10 cellular contexts compared by ENCODE assay signal in the genomic region with DNA sequence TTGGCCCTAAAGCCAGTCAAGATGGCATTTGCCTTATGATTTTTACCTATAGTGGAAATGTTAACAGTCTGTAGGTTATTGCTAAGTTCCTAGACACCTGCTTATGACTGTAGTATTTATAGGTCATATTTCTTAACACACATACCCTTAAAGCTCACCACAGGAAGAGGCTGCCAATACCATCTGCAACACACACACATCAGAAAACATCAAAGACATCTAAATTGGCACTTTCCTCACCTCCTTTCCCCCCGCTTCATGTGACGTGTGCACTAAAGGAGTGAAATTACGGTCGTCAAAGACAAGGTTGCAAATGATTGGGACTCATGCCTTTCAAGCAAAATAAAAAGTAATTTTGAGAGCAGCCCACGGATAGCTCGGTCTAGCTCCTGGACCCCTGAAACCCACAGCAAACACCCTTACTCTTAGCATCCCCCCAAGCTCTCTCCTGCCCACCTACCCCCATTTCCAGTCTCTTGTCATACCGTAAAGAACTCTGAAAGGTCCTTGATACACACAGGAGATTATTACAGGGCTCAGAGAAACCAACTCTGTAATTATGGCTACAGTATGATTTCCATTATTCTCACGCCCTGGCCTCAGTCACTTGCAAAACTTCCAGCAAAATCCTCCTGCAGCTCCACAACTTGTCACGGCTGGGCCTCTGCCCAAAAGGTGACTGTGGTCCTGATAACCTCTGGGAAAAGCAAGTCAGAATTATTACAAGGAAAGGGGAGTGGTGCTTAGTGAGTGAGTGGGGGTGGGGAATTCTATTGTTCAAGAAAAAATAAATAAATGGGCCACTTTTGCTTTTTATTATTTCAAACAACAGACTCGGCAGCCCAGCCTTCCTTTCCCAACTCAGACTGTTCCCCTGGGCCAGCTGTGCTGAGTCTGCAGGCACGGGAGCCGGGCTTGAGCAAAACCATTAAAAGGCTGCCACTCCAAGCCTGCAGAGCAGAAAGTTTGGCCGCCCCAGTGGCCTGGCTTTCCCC.
DNase-seq lines count a peak whose midpoint lies in the region; ATAC-seq and TF ChIP-seq lines count a peak whose summit lies in the region.
"Had no signal": no experiment of that assay in that cellular context is flagged by ENCODE, and none has a peak within 500 bp of the region (broad histone marks: within the 10 kb centered on the region; RNA-seq: fewer than 3 reads in every experiment).

No MANE protein-coding gene starts in this region.

- WGBS in ovary, 3 donors, result 44 to 56% (median 51%) methylated on average over 13 of the region's 13 CpGs

- H3K9me3 ChIP-seq in ovary (no peaks in the 10 kb centered on the region), Peyer's patch (no peaks in the 10 kb centered on the region)

- ATAC-seq in GM23338 (peak; percentile 72), HG03378 (IDR thresholded peaks at IDR 0.05; ENCODE audit: unreplicated experiment) (no peak)
- ATAC-seq: stimulated activated naive B cell treated with anti-CD40 and anti-IgM and Interleukin-4, amounts not matched to agents 10 μg/mL and 1 μg/mL and 100 μg/mL, for 72 hours had no signal

- no peak for TF ChIP-seq CTCF in GM23338 (conservative IDR thresholded peaks at IDR 0.05; ENCODE audit: low read depth in 2 of 2)
- no peak for TF ChIP-seq CTCF in endothelial cell (IDR thresholded peaks at IDR 0.05; ENCODE audit: unreplicated experiment)
- no peak for TF ChIP-seq CTCF in ovary (IDR thresholded peaks at IDR 0.05)
- TF ChIP-seq CTCF in Peyer's patch (IDR thresholded peaks at IDR 0.05), result no peak

- H4K20me1 ChIP-seq in GM23338 (replicated peaks; ENCODE audit: insufficient read depth), result no peaks in the 10 kb centered on the region

- peak overlapping the region; percentile 47; the same call in 1 of the 2 replicates for H2AFZ ChIP-seq in GM23338

- H3K9me2 ChIP-seq in GM23338 (ENCODE audit: insufficient read depth), result no peaks in the 10 kb centered on the region

- H3K4me3 Mint-ChIP-seq in GM23338, result no peak overlapping the region
- H3K4me3 Mint-ChIP-seq in T-helper 2 cell treated with Interferon-gamma antibody and Interleukin-4, amounts not matched to agents 5 μg/mL and 100 μg/mL, for 36 hours, result no peak overlapping the region
- H3K4me3 Mint-ChIP-seq in endothelial cell (ENCODE audit: unreplicated experiment), result no peak overlapping the region
- H3K4me3 Mint-ChIP-seq: stimulated activated naive B cell treated with anti-CD40 and anti-IgM and Interleukin-4, amounts not matched to agents 10 μg/mL and 1 μg/mL and 100 μg/mL, for 72 hours had no signal

- H3K4me1 Mint-ChIP-seq in GM23338 (peaks cover 14% of the 10 kb centered on the region; the same call in 2 of the 3 replicates), endothelial cell (ENCODE audit: unreplicated experiment) (peaks cover 17% of the 10 kb centered on the region)
- peaks cover 25% of the 10 kb centered on the region for H3K4me1 Mint-ChIP-seq in T-helper 2 cell treated with Interferon-gamma antibody and Interleukin-4, amounts not matched to agents 5 μg/mL and 100 μg/mL, for 36 hours (ENCODE audit: low read depth)
- H3K4me1 Mint-ChIP-seq: stimulated activated naive B cell treated with anti-CD40 and anti-IgM and Interleukin-4, amounts not matched to agents 10 μg/mL and 1 μg/mL and 100 μg/mL, for 72 hours had no signal

- no peak for TF ChIP-seq POLR2A in ovary (IDR thresholded peaks at IDR 0.05)
- TF ChIP-seq POLR2A in Peyer's patch (IDR thresholded peaks at IDR 0.05), result no peak

- H3K4me2 ChIP-seq in GM23338, result no peak overlapping the region

- no peak for TF ChIP-seq EP300 in ovary (IDR thresholded peaks at IDR 0.05)

- H3K36me3 Mint-ChIP-seq in GM23338 (ENCODE audit: low read depth), result no peaks in the 10 kb centered on the region
- peaks cover 12% of the 10 kb centered on the region for H3K36me3 Mint-ChIP-seq in T-helper 2 cell treated with Interferon-gamma antibody and Interleukin-4, amounts not matched to agents 5 μg/mL and 100 μg/mL, for 36 hours (ENCODE audit: low read depth)
- no peaks in the 10 kb centered on the region for H3K36me3 Mint-ChIP-seq in endothelial cell (ENCODE audit: low read depth, unreplicated experiment)
- H3K36me3 Mint-ChIP-seq: stimulated activated naive B cell treated with anti-CD40 and anti-IgM and Interleukin-4, amounts not matched to agents 10 μg/mL and 1 μg/mL and 100 μg/mL, for 72 hours had no signal

- no peak overlapping the region for H3K27ac Mint-ChIP-seq in GM23338
- H3K27ac Mint-ChIP-seq in T-helper 2 cell treated with Interferon-gamma antibody and Interleukin-4, amounts not matched to agents 5 μg/mL and 100 μg/mL, for 36 hours, result peak overlapping the region; percentile 2
- peak overlapping the region; percentile 48 for H3K27ac Mint-ChIP-seq in endothelial cell (ENCODE audit: unreplicated experiment)
- H3K27ac Mint-ChIP-seq: stimulated activated naive B cell treated with anti-CD40 and anti-IgM and Interleukin-4, amounts not matched to agents 10 μg/mL and 1 μg/mL and 100 μg/mL, for 72 hours had no signal

- H3K27me3 Mint-ChIP-seq in GM23338 (ENCODE audit: insufficient read depth, low read depth, poor library complexity) (peaks cover 6% of the 10 kb centered on the region), endothelial cell (ENCODE audit: unreplicated experiment) (peaks cover 2% of the 10 kb centered on the region)
- H3K27me3 Mint-ChIP-seq in T-helper 2 cell treated with Interferon-gamma antibody and Interleukin-4, amounts not matched to agents 5 μg/mL and 100 μg/mL, for 36 hours (ENCODE audit: low read depth), result peaks cover 42% of the 10 kb centered on the region

- no peak overlapping the region for H3K4me3 ChIP-seq in GM23338
- no peak overlapping the region for H3K4me3 ChIP-seq in ovary
- no peak overlapping the region for H3K4me3 ChIP-seq in Peyer's patch

- intact Hi-C loops in ovary (cut with DNase I), result no loop called here

- H3K27ac ChIP-seq in GM23338 (ENCODE audit: low read depth) (no peak overlapping the region), ovary (no peak overlapping the region), Peyer's patch (no peak overlapping the region)

- H3K4me1 ChIP-seq in GM23338 (ENCODE audit: insufficient read depth), result no peaks in the 10 kb centered on the region
- peaks cover 5% of the 10 kb centered on the region for H3K4me1 ChIP-seq in ovary (ENCODE audit: insufficient read depth)
- no peaks in the 10 kb centered on the region for H3K4me1 ChIP-seq in Peyer's patch

- no peaks in the 10 kb centered on the region for H3F3A ChIP-seq in GM23338 (replicated peaks; ENCODE audit: low read depth)

- DNase-seq in GM23338 (ENCODE audit: low spot score) (peak; percentile 17), endothelial cell (ENCODE audit: low spot score) (no peak), ovary (peak in 4 of 5 donors; percentile 30 to 67 (median 55)), Peyer's patch (no peak), NCI-H526 treated with DMSO at 0.1 percent for 48 hours (lab: John Stamatoyannopoulos, UW) (no peak), DMS153 (lab: John Stamatoyannopoulos, UW) (no peak)
- DNase-seq in T-helper 2 cell treated with Interferon-gamma antibody and Interleukin-4, amounts not matched to agents 5 μg/mL and 100 μg/mL, for 36 hours (ENCODE audit: low spot score), result no peak
- DNase-seq: DMS79; stimulated activated naive B cell treated with anti-CD40 and anti-IgM and Interleukin-4, amounts not matched to agents 10 μg/mL and 1 μg/mL and 100 μg/mL, for 72 hours had no signal

- H3K79me2 ChIP-seq in GM23338 (replicated peaks; ENCODE audit: insufficient read depth), result no peaks in the 10 kb centered on the region

- H3K27me3 ChIP-seq in GM23338 (ENCODE audit: insufficient read depth), result no peaks in the 10 kb centered on the region
- no peaks in the 10 kb centered on the region for H3K27me3 ChIP-seq in ovary
- no peaks in the 10 kb centered on the region for H3K27me3 ChIP-seq in Peyer's patch

- no peaks in the 10 kb centered on the region for H3K9me3 Mint-ChIP-seq in GM23338
- no peaks in the 10 kb centered on the region for H3K9me3 Mint-ChIP-seq in T-helper 2 cell treated with Interferon-gamma antibody and Interleukin-4, amounts not matched to agents 5 μg/mL and 100 μg/mL, for 36 hours
- no peaks in the 10 kb centered on the region for H3K9me3 Mint-ChIP-seq in endothelial cell (ENCODE audit: unreplicated experiment)
- H3K9me3 Mint-ChIP-seq: stimulated activated naive B cell treated with anti-CD40 and anti-IgM and Interleukin-4, amounts not matched to agents 10 μg/mL and 1 μg/mL and 100 μg/mL, for 72 hours had no signal

- H3K36me3 ChIP-seq in GM23338 (ENCODE audit: insufficient read depth) (no peaks in the 10 kb centered on the region), ovary (no peaks in the 10 kb centered on the region), Peyer's patch (no peaks in the 10 kb centered on the region)

TF ChIP-seq in GM23338, 12 proteins besides CTCF, POLR2A, EP300 and RAD21 (continues in another document):
- TF ChIP-seq POLR2AphosphoS5 (IDR thresholded peaks at IDR 0.05; ENCODE audit: low read depth), result no peak
- TF ChIP-seq ZNF331 (CRISPR knock-in tag; IDR thresholded peaks at IDR 0.05; ENCODE audit: low read depth), result no peak
- TF ChIP-seq STAT1 (IDR thresholded peaks at IDR 0.05; ENCODE audit: unreplicated experiment), result no peak
- no peak for TF ChIP-seq EZH2 (IDR thresholded peaks at IDR 0.05; ENCODE audit: low read depth, unreplicated experiment)
- TF ChIP-seq NANOG (IDR thresholded peaks at IDR 0.05; ENCODE audit: borderline replicate concordance), result no peak
- no peak for TF ChIP-seq JUNB (IDR thresholded peaks at IDR 0.05; ENCODE audit: unreplicated experiment)
- no peak for TF ChIP-seq CREB1 (CRISPR knock-in tag; IDR thresholded peaks at IDR 0.05; ENCODE audit: low read depth)
- no peak for TF ChIP-seq ZNF114 (CRISPR knock-in tag; IDR thresholded peaks at IDR 0.05)

Comparison
In these comparisons a context has a peak if more than half of its experiments do, and no peak if none do; other contexts are left out.
1. DNase-seq: peak in GM23338 (single experiment) and ovary (4 of 5); none in T-helper 2 cell treated with Interferon-gamma antibody and Interleukin-4, amounts not matched to agents 5 μg/mL and 100 μg/mL, for 36 hours (single experiment), endothelial cell (single experiment), Peyer's patch (0 of 3), NCI-H526 treated with DMSO at 0.1 percent for 48 hours (single experiment) and DMS153 (single experiment).